In genomic region chr11:44747339-44747738, GRCh38 we compare ENCODE assay signal across 18 cellular contexts. TPM values are rescaled to one million over a fixed set of nuclear protein-coding genes. Genes with fewer than 3 reads are reported as not detected.
A peak's percentile ranks its signal among the peaks of the same experiment; 100 is the strongest.
DNase-seq lines count a peak whose midpoint lies in the region; ATAC-seq and TF ChIP-seq lines count a peak whose summit lies in the region.
"Had no signal": no experiment of that assay in that cellular context is flagged by ENCODE, and none has a peak within 500 bp of the region (broad histone marks: within the 10 kb centered on the region; RNA-seq: fewer than 3 reads in every experiment).

No MANE protein-coding gene starts in this region.

- H2BK15ac ChIP-seq in IMR-90 (ENCODE audit: low read depth, low read length) (no peak overlapping the region), neuronal stem cell (ENCODE audit: low read length) (no peak overlapping the region)

- TF ChIP-seq POLR2A in IMR-90 (IDR thresholded peaks at IDR 0.05; ENCODE audit: low read depth, low read length) (no peak), esophagus squamous epithelium (IDR thresholded peaks at IDR 0.05) (no peak)

- no peak overlapping the region for H2BK20ac ChIP-seq in IMR-90 (ENCODE audit: low read depth, low read length)

- H3K27ac Mint-ChIP-seq in CD4-positive, alpha-beta T cell: peak overlapping the region; percentile 61
- H3K27ac Mint-ChIP-seq: activated T-helper 1 cell treated with anti-CD3 and anti-CD28 coated beads, Interleukin-12 subunit alpha, Interleukin-12 subunit beta, Interleukin-2, Interleukin-4 antibody, amounts not matched to agents 30 ng/mL and 10 ng/mL and 1 ng/mL, durations not matched to agents 14 hours and 24 hours and 36 hours; stimulated activated naive B cell treated with anti-CD40 and anti-IgM and Interleukin-4, amounts not matched to agents 10 μg/mL and 1 μg/mL and 100 μg/mL, for 72 hours had no signal

- H2BK12ac ChIP-seq in neuronal stem cell (ENCODE audit: low read length): no peak overlapping the region

- dilution Hi-C loops in IMR-90 (cut with HindIII; ENCODE audit: low sequenced_read_pairs, unreplicated experiment): no loop called here

- peaks cover 38% of the 10 kb centered on the region for H3K4me1 Mint-ChIP-seq in CD4-positive, alpha-beta T cell (ENCODE audit: low read depth)
- H3K4me1 Mint-ChIP-seq: stimulated activated naive B cell treated with anti-CD40 and anti-IgM and Interleukin-4, amounts not matched to agents 10 μg/mL and 1 μg/mL and 100 μg/mL, for 72 hours had no signal

- H4K8ac ChIP-seq in IMR-90 (ENCODE audit: low read depth in 2 of 2, low read length in 2 of 2) (no peak overlapping the region), neuronal stem cell (ENCODE audit: low read depth, low read length) (no peak overlapping the region)

- H3K18ac ChIP-seq in IMR-90 (ENCODE audit: low read depth, low read length) (no peak overlapping the region; the same call in 1 of the 2 replicates), neuronal stem cell (ENCODE audit: low read length) (peak overlapping the region; percentile 27)

- TF ChIP-seq CTCF in CD4-positive, alpha-beta T cell (IDR thresholded peaks at IDR 0.05): no peak
- no peak for TF ChIP-seq CTCF in IMR-90 (conservative IDR thresholded peaks at IDR 0.05; ENCODE audit: low read depth, low read length)
- TF ChIP-seq CTCF in esophagus squamous epithelium (IDR thresholded peaks at IDR 0.05): no peak
- TF ChIP-seq CTCF in omental fat pad (IDR thresholded peaks at IDR 0.05): no peak

- H3K36me3 Mint-ChIP-seq in CD4-positive, alpha-beta T cell (ENCODE audit: low read depth): no peaks in the 10 kb centered on the region
- H3K36me3 Mint-ChIP-seq: stimulated activated naive B cell treated with anti-CD40 and anti-IgM and Interleukin-4, amounts not matched to agents 10 μg/mL and 1 μg/mL and 100 μg/mL, for 72 hours had no signal

- no peak overlapping the region for H4K91ac ChIP-seq in IMR-90 (ENCODE audit: insufficient read depth, low read depth, low read length)
- no peak overlapping the region for H4K91ac ChIP-seq in neuronal stem cell (ENCODE audit: low read depth, low read length, poor library complexity)

- POLR2A ChIA-PET in CD4-positive, alpha-beta T cell (lab: Charles Lee): no interaction called here
- POLR2A ChIA-PET in IMR-90 (lab: Charles Lee; ENCODE audit: unreplicated experiment): no interaction called here

- H2AK9ac ChIP-seq in IMR-90 (replicated peaks; ENCODE audit: low read depth, low read length, poor library complexity): no peak overlapping the region

- H3K4me2 ChIP-seq in IMR-90 (ENCODE audit: low read depth, low read length) (no peak overlapping the region), neuronal stem cell (ENCODE audit: insufficient read depth, low read length, poor library complexity, severe bottlenecking) (no peak overlapping the region)
- H3K4me2 ChIP-seq: KMS-11 had no signal

- no peaks in the 10 kb centered on the region; the same call in 1 of the 2 replicates for H4K20me1 ChIP-seq in IMR-90 (ENCODE audit: insufficient read depth, low read length)

- peak; percentile 77 for ATAC-seq in CD4-positive, alpha-beta T cell (ENCODE audit: poor library complexity)
- ATAC-seq in IMR-90 (ENCODE audit: low read depth) (0 out of 2 replicates have a peak, but pooled peaks have one; percentile 24), GM21737 (IDR thresholded peaks at IDR 0.05; ENCODE audit: unreplicated experiment) (no peak), omental fat pad (ENCODE audit: low FRiP score) (no peak)
- ATAC-seq: foreskin keratinocyte; stimulated activated naive B cell treated with anti-CD40 and anti-IgM and Interleukin-4, amounts not matched to agents 10 μg/mL and 1 μg/mL and 100 μg/mL, for 72 hours had no signal

- H3K14ac ChIP-seq in IMR-90 (replicated peaks; ENCODE audit: low read depth, low read length) (no peak overlapping the region), neuronal stem cell (ENCODE audit: low read length) (no peak overlapping the region)

- no peaks in the 10 kb centered on the region for H3K9me1 ChIP-seq in IMR-90 (ENCODE audit: insufficient read depth, low read length)

- H3K23ac ChIP-seq in IMR-90 (ENCODE audit: low read depth, low read length) (no peak overlapping the region), neuronal stem cell (ENCODE audit: low read depth, low read length, poor library complexity) (no peak overlapping the region)

- no peak overlapping the region for H4K5ac ChIP-seq in IMR-90 (ENCODE audit: low read depth, low read length)

- H3K9ac ChIP-seq in IMR-90 (ENCODE audit: low read depth, low read length) (no peak overlapping the region), neuronal stem cell (ENCODE audit: low read depth, low read length, poor library complexity) (no peak overlapping the region)
- H3K9ac ChIP-seq: KMS-11 had no signal

- H3K27me3 Mint-ChIP-seq in CD4-positive, alpha-beta T cell: no peaks in the 10 kb centered on the region

- H3K4ac ChIP-seq in IMR-90 (ENCODE audit: low read depth, low read length) (no peak overlapping the region), neuronal stem cell (ENCODE audit: low read length) (no peak overlapping the region)

- no TSS peak for BruUV-seq in IMR-90 (replicated peaks; lab: Mats Ljungman, UMichigan)

- no peak overlapping the region for H3K56ac ChIP-seq in IMR-90 (ENCODE audit: extremely low read depth, insufficient read depth, low read length)

- CTCF ChIA-PET in CD4-positive, alpha-beta T cell (lab: Charles Lee): no interaction called here
- CTCF ChIA-PET in IMR-90 (lab: Yijun Ruan, JAX): no interaction called here

- in situ Hi-C loops in IMR-90 (cut with MboI; ENCODE audit: low sequenced_read_pairs): no loop called here

- no peak for TF ChIP-seq RAD21 in IMR-90 (IDR thresholded peaks at IDR 0.05; ENCODE audit: low read length)

- no peak overlapping the region for H3K27ac ChIP-seq in CD4-positive, alpha-beta T cell (ENCODE audit: low read depth, low read length)
- H3K27ac ChIP-seq in IMR-90 (ENCODE audit: insufficient read depth, low read length) (no peak overlapping the region), esophagus squamous epithelium (peak overlapping the region; percentile 49 to 79 (median 72)), neuronal stem cell (replicated peaks; ENCODE audit: low read length) (no peak overlapping the region)
- H3K27ac ChIP-seq: C4-2B, foreskin keratinocyte, KMS-11 had no signal

- H3K4me3 ChIP-seq in IMR-90 (ENCODE audit: insufficient read depth, low read depth, low read length) (no peak overlapping the region), esophagus squamous epithelium (no peak overlapping the region), neuronal stem cell (ENCODE audit: low read length in 2 of 2) (no peak overlapping the region)

- H2BK120ac ChIP-seq in IMR-90 (ENCODE audit: low read depth, low read length) (no peak overlapping the region), neuronal stem cell (ENCODE audit: low read depth, low read length) (no peak overlapping the region)

- H3K36me3 ChIP-seq in IMR-90 (ENCODE audit: control insufficient read depth, insufficient read depth, low read length) (no peaks in the 10 kb centered on the region), esophagus squamous epithelium (no peaks in the 10 kb centered on the region), neuronal stem cell (replicated peaks in 1 of 2; ENCODE audit: control insufficient read depth in 2 of 2, insufficient read depth in 2 of 2, low read length in 2 of 2) (peaks cover 3 to 10% of the 10 kb centered on the region in 2 donors)

- no peaks in the 10 kb centered on the region for H3K9me3 ChIP-seq in CD4-positive, alpha-beta T cell (ENCODE audit: control insufficient read depth, low read length)
- no peaks in the 10 kb centered on the region for H3K9me3 ChIP-seq in IMR-90 (ENCODE audit: control insufficient read depth, insufficient read depth, low read length)
- H3K9me3 ChIP-seq in esophagus squamous epithelium: no peaks in the 10 kb centered on the region
- H3K9me3 ChIP-seq in neuronal stem cell (replicated peaks in 1 of 2; ENCODE audit: control insufficient read depth in 2 of 2, insufficient read depth in 1 of 2, low read depth in 1 of 2, low read length in 2 of 2): peaks cover 0 to 5% of the 10 kb centered on the region in 2 donors

- DNase-seq in CD4-positive, alpha-beta T cell: no peak
- DNase-seq in IMR-90 (peak; percentile 21), esophagus squamous epithelium (lab: John Stamatoyannopoulos, UW) (no peak), neuronal stem cell (ENCODE audit: low spot score) (no peak), germinal center (ENCODE audit: low spot score) (no peak), NCI-H82 (lab: John Stamatoyannopoulos, UW) (no peak), omental fat pad (ENCODE audit: low spot score) (no peak)
- DNase-seq: activated CD4-positive, alpha-beta T cell treated with anti-CD3 and anti-CD28 coated beads, Interleukin-2, amount 50 U/mL, for 1 hour; foreskin keratinocyte; NCI-H1105 treated with DMSO at 0.1 percent for 48 hours; SIG-M5; small intestine; stimulated activated naive B cell treated with anti-CD40 and anti-IgM and Interleukin-4, amounts not matched to agents 10 μg/mL and 1 μg/mL and 100 μg/mL, for 72 hours; T1000 had no signal

- no peaks in the 10 kb centered on the region for H3K27me3 ChIP-seq in CD4-positive, alpha-beta T cell (ENCODE audit: control insufficient read depth, insufficient read depth, low read length)
- peaks cover 17% of the 10 kb centered on the region; the same call in 1 of the 2 replicates for H3K27me3 ChIP-seq in IMR-90 (ENCODE audit: control insufficient read depth, insufficient read depth, low read length)
- H3K27me3 ChIP-seq in esophagus squamous epithelium: no peaks in the 10 kb centered on the region
- no peaks in the 10 kb centered on the region for H3K27me3 ChIP-seq in neuronal stem cell (ENCODE audit: control insufficient read depth in 3 of 3, insufficient read depth in 3 of 3, low read depth in 1 of 3, low read length in 3 of 3)

- H2AFZ ChIP-seq in IMR-90 (replicated peaks; ENCODE audit: low read length, poor library complexity) (no peak overlapping the region), neuronal stem cell (ENCODE audit: low read length) (no peak overlapping the region)

- H3K4me1 ChIP-seq in IMR-90 (ENCODE audit: control insufficient read depth, insufficient read depth, low read length): peaks cover 6% of the 10 kb centered on the region; the same call in 1 of the 2 replicates
- peaks cover 3 to 58% (median 4%) of the 10 kb centered on the region in 3 donors for H3K4me1 ChIP-seq in esophagus squamous epithelium
- H3K4me1 ChIP-seq in neuronal stem cell (ENCODE audit: control insufficient read depth in 2 of 2, insufficient read depth in 1 of 2, low read depth in 1 of 2, low read length in 2 of 2): peaks cover 9 to 15% of the 10 kb centered on the region in 2 donors
- H3K4me1 ChIP-seq: foreskin keratinocyte had no signal

- H3K9me3 Mint-ChIP-seq in CD4-positive, alpha-beta T cell: no peaks in the 10 kb centered on the region
- H3K9me3 Mint-ChIP-seq: activated T-helper 1 cell treated with anti-CD3 and anti-CD28 coated beads, Interleukin-12 subunit alpha, Interleukin-12 subunit beta, Interleukin-2, Interleukin-4 antibody, amounts not matched to agents 30 ng/mL and 10 ng/mL and 1 ng/mL, durations not matched to agents 14 hours and 24 hours and 36 hours; stimulated activated naive B cell treated with anti-CD40 and anti-IgM and Interleukin-4, amounts not matched to agents 10 μg/mL and 1 μg/mL and 100 μg/mL, for 72 hours had no signal

- WGBS in IMR-90 (ENCODE audit: extremely low coverage in 2 of 2, insufficient read length in 1 of 2), 2 experiments: no CpG with 5 or more reads among the region's 6 CpGs
- 43 to 58% methylated on average over 6 of the region's 6 CpGs for WGBS in esophagus squamous epithelium, 2 donors
- WGBS in neuronal stem cell (ENCODE audit: extremely low coverage in 2 of 2, insufficient read length in 2 of 2, insufficient replicate concordance in 1 of 2), 2 donors: no CpG with 5 or more reads among the region's 6 CpGs

- H2AK5ac ChIP-seq in IMR-90 (ENCODE audit: low read depth, low read length): no peak overlapping the region
- H2AK5ac ChIP-seq in neuronal stem cell (ENCODE audit: low read depth, low read length): no peak overlapping the region

- peak overlapping the region; percentile 14 for H3K4me3 Mint-ChIP-seq in CD4-positive, alpha-beta T cell
- H3K4me3 Mint-ChIP-seq: activated T-helper 1 cell treated with anti-CD3 and anti-CD28 coated beads, Interleukin-12 subunit alpha, Interleukin-12 subunit beta, Interleukin-2, Interleukin-4 antibody, amounts not matched to agents 30 ng/mL and 10 ng/mL and 1 ng/mL, durations not matched to agents 14 hours and 24 hours and 36 hours; stimulated activated naive B cell treated with anti-CD40 and anti-IgM and Interleukin-4, amounts not matched to agents 10 μg/mL and 1 μg/mL and 100 μg/mL, for 72 hours had no signal

- no peaks in the 10 kb centered on the region for H3K79me1 ChIP-seq in IMR-90 (ENCODE audit: low read depth in 1 of 2, low read length in 2 of 2)
- H3K79me1 ChIP-seq in neuronal stem cell (ENCODE audit: low read depth, low read length): peaks cover 15% of the 10 kb centered on the region

- intact Hi-C loops in CD4-positive, alpha-beta T cell (cut with DNase I, micrococcal nuclease): no loop called here
- intact Hi-C loops in IMR-90 (cut with micrococcal nuclease): no loop called here
- intact Hi-C loops in esophagus squamous epithelium (cut with DNase I): no loop called here

- H2BK5ac ChIP-seq in IMR-90 (ENCODE audit: low read depth, low read length, poor library complexity, severe bottlenecking): no peak overlapping the region
- H2BK5ac ChIP-seq in neuronal stem cell (ENCODE audit: low read length): no peak overlapping the region

RNA-seq across cellular contexts. Expression of gene TSPAN18, which starts 20.6 kb away (rescaled TPM):
- 10 to 100 TPM; 23.0 to 25.3 TPM for total RNA-seq in CD4-positive, alpha-beta T cell
- under 0.01 and 0.36 TPM in 2 replicates for total RNA-seq in IMR-90 (2012; rRNA removed)
- polyA plus RNA-seq in IMR-90 (2012; rRNA removed): 0.85 and 1.1 TPM in 2 replicates
- 0.77 and 1.4 TPM in 2 replicates for polyA plus RNA-seq in IMR-90 (2012; cell fraction: cytosol; rRNA removed)
- 0.45 and 0.71 TPM in 2 replicates for polyA plus RNA-seq in IMR-90 (2012; cell fraction: nucleus; rRNA removed; ENCODE audit: low replicate concordance)
- 1 to 10 TPM in 3 of 4 donors, under 1 TPM in 1; 0.80 to 4.4 (median 2.0) TPM for total RNA-seq in esophagus squamous epithelium
- 144 TPM for polyA plus RNA-seq in neuronal stem cell (2013, experiment 1 of 2)
- polyA plus RNA-seq in neuronal stem cell (2013, experiment 2 of 2): 146 TPM
- total RNA-seq in omental fat pad: 10 to 100 TPM in 1 of 4 donors, 1 to 10 TPM in 3; 2.2 to 18.1 (median 3.4) TPM
- polyA plus RNA-seq: foreskin keratinocyte had no signal

Comparison
In these comparisons a context has a peak if more than half of its experiments do, and no peak if none do; other contexts are left out.
1. ATAC-seq: peak in CD4-positive, alpha-beta T cell (single experiment) and IMR-90 (single experiment); none in GM21737 (single experiment) and omental fat pad (single experiment).
2. H3K27ac ChIP-seq: peak in esophagus squamous epithelium (4 of 4); none in CD4-positive, alpha-beta T cell (single experiment), IMR-90 (single experiment) and neuronal stem cell (single experiment).